27 cellular contexts compared by ENCODE assay signal in genomic region chr7:75722381-75722780, GRCh38. TPM values are rescaled to one million over a fixed set of nuclear protein-coding genes. Genes with fewer than 3 reads are reported as not detected.
"Had no signal": no experiment of that assay in that cellular context is flagged by ENCODE, and none has a peak within 500 bp of the region (broad histone marks: within the 10 kb centered on the region; RNA-seq: fewer than 3 reads in every experiment).

No MANE protein-coding gene starts in this region.

- H3K27me3 ChIP-seq: ascending aorta, body of pancreas, SJSA1 had no signal

- H3K27ac ChIP-seq: body of pancreas, KMS-11, SJSA1 had no signal

- H3K27me3 Mint-ChIP-seq: activated CD8-positive, alpha-beta T cell treated with anti-CD3 and anti-CD28 coated beads for 36 hours; activated naive CD8-positive, alpha-beta T cell treated with anti-CD3 and anti-CD28 coated beads, Interleukin-2, amount 10 ng/mL, durations not matched to agents 7 days and 5 days had no signal

- H3K4me3 Mint-ChIP-seq: activated CD8-positive, alpha-beta T cell treated with anti-CD3 and anti-CD28 coated beads for 36 hours; activated naive CD8-positive, alpha-beta T cell treated with anti-CD3 and anti-CD28 coated beads, Interleukin-2, amount 10 ng/mL, durations not matched to agents 7 days and 5 days; activated T-cell treated with anti-CD3 and anti-CD28 coated beads, Interleukin-2, amount 50 U/mL, for 72 hours; T-helper 2 cell treated with Interferon-gamma antibody and Interleukin-4, amounts not matched to agents 5 μg/mL and 100 μg/mL, for 36 hours had no signal

- H3K4me2 ChIP-seq: KMS-11 had no signal

- H3K36me3 ChIP-seq: ascending aorta, SJSA1 had no signal

- H3K9me3 Mint-ChIP-seq: activated CD8-positive, alpha-beta T cell treated with anti-CD3 and anti-CD28 coated beads for 36 hours; activated naive CD8-positive, alpha-beta T cell treated with anti-CD3 and anti-CD28 coated beads, Interleukin-2, amount 10 ng/mL, durations not matched to agents 7 days and 5 days; activated T-cell treated with anti-CD3 and anti-CD28 coated beads, Interleukin-2, amount 50 U/mL, for 72 hours; T-helper 2 cell treated with Interferon-gamma antibody and Interleukin-4, amounts not matched to agents 5 μg/mL and 100 μg/mL, for 36 hours had no signal

- H3K36me3 Mint-ChIP-seq: activated naive CD8-positive, alpha-beta T cell treated with anti-CD3 and anti-CD28 coated beads, Interleukin-2, amount 10 ng/mL, durations not matched to agents 7 days and 5 days had no signal

- DNase-seq: activated CD4-positive, alpha-beta T cell treated with anti-CD3 and anti-CD28 coated beads for 4 hours; activated CD8-positive, alpha-beta memory T cell treated with anti-CD3 and anti-CD28 coated beads, Interleukin-2, amount 50 U/mL, for 4 hours; activated CD8-positive, alpha-beta T cell treated with anti-CD3 and anti-CD28 coated beads for 36 hours; activated naive CD4-positive, alpha-beta T cell treated with anti-CD3 and anti-CD28 coated beads, Interleukin-2, amount 50 U/mL, for 16 hours; activated naive CD8-positive, alpha-beta T cell treated with anti-CD3 and anti-CD28 coated beads, Interleukin-2, amount 10 ng/mL, durations not matched to agents 7 days and 5 days; activated T-cell treated with anti-CD3 and anti-CD28 coated beads, Interleukin-2, amount 50 U/mL, for 72 hours; body of pancreas; NCI-H1092; NCI-H1417; NCI-H1694; NCI-H2029; NCI-H2107; NCI-H345; NCI-H510A; NCI-H526 treated with DMSO at 0.1 percent for 48 hours; NCI-H82; PC-3; Right ventricle myocardium superior; SW 1271 had no signal

- H3K9me3 ChIP-seq: ascending aorta, body of pancreas, SJSA1 had no signal

- H3K4me1 ChIP-seq: body of pancreas had no signal

- H3K4me3 ChIP-seq: ascending aorta, body of pancreas, SJSA1 had no signal

- H3K27ac Mint-ChIP-seq: activated CD8-positive, alpha-beta T cell treated with anti-CD3 and anti-CD28 coated beads for 36 hours; activated naive CD8-positive, alpha-beta T cell treated with anti-CD3 and anti-CD28 coated beads, Interleukin-2, amount 10 ng/mL, durations not matched to agents 7 days and 5 days; activated T-cell treated with anti-CD3 and anti-CD28 coated beads, Interleukin-2, amount 50 U/mL, for 72 hours; T-helper 2 cell treated with Interferon-gamma antibody and Interleukin-4, amounts not matched to agents 5 μg/mL and 100 μg/mL, for 36 hours had no signal

RNA-seq across cellular contexts. Expression of gene CCL26, which starts 49.6 kb away (rescaled TPM):
- total RNA-seq: activated CD8-positive, alpha-beta T cell treated with anti-CD3 and anti-CD28 coated beads for 36 hours; activated naive CD8-positive, alpha-beta T cell treated with anti-CD3 and anti-CD28 coated beads, Interleukin-2, amount 10 ng/mL, durations not matched to agents 7 days and 5 days; ascending aorta; body of pancreas; bronchial epithelial cell; HepG2; MCF 10A; Right ventricle myocardium superior; T-helper 1 cell treated with Interleukin-12 subunit alpha and Interleukin-12 subunit beta and Interleukin-4 antibody, amounts not matched to agents 30 ng/mL and 1 ng/mL, for 36 hours had no signal
